8 cellular contexts compared by ENCODE assay signal in genomic region chr15:78148392-78149067, GRCh38. TPM values are rescaled to one million over a fixed set of nuclear protein-coding genes. Genes with fewer than 3 reads are reported as not detected.
DNase-seq lines count a peak whose midpoint lies in the region; ATAC-seq and TF ChIP-seq lines count a peak whose summit lies in the region.

No MANE protein-coding gene starts in this region.

- peak; percentile 2 for ATAC-seq in HG03045 (IDR thresholded peaks at IDR 0.05; ENCODE audit: unreplicated experiment)
- peak; percentile 6 to 9 for ATAC-seq in naive B cell (ENCODE audit: low read depth in 2 of 2)
- ATAC-seq in GM21390 (IDR thresholded peaks at IDR 0.05; ENCODE audit: unreplicated experiment): no peak
- ATAC-seq in GM21360 (IDR thresholded peaks at IDR 0.05; ENCODE audit: unreplicated experiment): no peak

- CTCF ChIA-PET in MCF 10A (lab: Yijun Ruan, JAX): interaction anchor here (0.5 to 2.2 kb wide), 11 partner anchors 10 to 182 kb away, joined by 3 to 10 read pairs (median 4); partner anchors contain the start of gene CIB2

- DNase-seq in ELR (ENCODE audit: low read depth) (peak; percentile 9), MCF 10A (ENCODE audit: unreplicated experiment) (no peak), naive B cell (no peak), cerebellum (ENCODE audit: low spot score) (no peak), cerebellar nuclear complex (lab: John Stamatoyannopoulos, UW) (no peak)

- H3K9me3 Mint-ChIP-seq in MCF 10A (ENCODE audit: unreplicated experiment) (no peaks in the 10 kb centered on the region), naive B cell (no peaks in the 10 kb centered on the region)

- H3K27ac Mint-ChIP-seq in MCF 10A (ENCODE audit: low read depth, unreplicated experiment) (peak overlapping the region; percentile 90), naive B cell (peak overlapping the region; percentile 89 to 97 (median 92))

- intact Hi-C loops in MCF 10A (cut with micrococcal nuclease): loop anchor here (2.0 kb wide), 1 partner anchor 16 kb away; no protein-coding TSS in a partner anchor

- POLR2A ChIA-PET in MCF 10A (lab: Yijun Ruan, JAX): interaction anchor here (0.6 to 3.4 kb wide), 17 partner anchors 7 to 313 kb away, joined by 3 to 28 read pairs (median 4); no protein-coding TSS in a partner anchor

- TF ChIP-seq CTCF in MCF 10A (IDR thresholded peaks at IDR 0.05; ENCODE audit: unreplicated experiment): no peak

- H3K27me3 Mint-ChIP-seq in MCF 10A (ENCODE audit: insufficient read depth, unreplicated experiment): no peaks in the 10 kb centered on the region
- H3K27me3 Mint-ChIP-seq in naive B cell: no peaks in the 10 kb centered on the region

- H3K4me1 Mint-ChIP-seq in MCF 10A (ENCODE audit: insufficient read depth, unreplicated experiment): peaks cover 35% of the 10 kb centered on the region
- peaks cover 34 to 46% (median 36%) of the 10 kb centered on the region in 3 donors for H3K4me1 Mint-ChIP-seq in naive B cell

- TSS peak; percentile 89 for BruUV-seq in MCF 10A (replicated peaks; lab: Mats Ljungman, UMichigan)

- H3K4me3 Mint-ChIP-seq in MCF 10A (ENCODE audit: unreplicated experiment) (peak overlapping the region; percentile 92), naive B cell (peak overlapping the region; percentile 85 to 97 (median 96))

- peaks cover 14% of the 10 kb centered on the region for H3K36me3 Mint-ChIP-seq in MCF 10A (ENCODE audit: insufficient read depth, unreplicated experiment)
- H3K36me3 Mint-ChIP-seq in naive B cell: no peaks in the 10 kb centered on the region

RNA-seq across cellular contexts. Expression of gene IDH3A, which starts 0.6 kb away (rescaled TPM):
- 100.0 and 106 TPM in 2 replicates for total RNA-seq in MCF 10A (2022)
- polyA plus RNA-seq in naive B cell (ENCODE audit: low read depth in 6 of 6): 100 to 1,000 TPM in 1 of 6 donors, 10 to 100 TPM in 5; 69.1 to 116 (median 76.7) TPM
- total RNA-seq in cerebellum: 40.6 TPM

RNA-seq across cellular contexts. Expression of gene CIB2, which starts 17.3 kb away (rescaled TPM):
- total RNA-seq in MCF 10A (2022): 0.30 and 0.34 TPM in 2 replicates
- 1 to 10 TPM in 2 of 6 donors, under 1 TPM in 3, not detected in 1; 0.57 to 2.6 (median 0.82) TPM for polyA plus RNA-seq in naive B cell (ENCODE audit: low read depth in 6 of 6)
- total RNA-seq in cerebellum: 18.0 TPM

RNA-seq across cellular contexts. Expression of gene SH2D7, which starts 56.2 kb away (rescaled TPM):
- total RNA-seq in MCF 10A (2022) (not detected in 2 replicates), cerebellum (not detected)
- not detected for polyA plus RNA-seq in naive B cell (ENCODE audit: low read depth in 6 of 6)

Comparison
In these comparisons a context has a peak if more than half of its experiments do, and no peak if none do; other contexts are left out.
1. ATAC-seq: peak in HG03045 (single experiment) and naive B cell (2 of 2); none in GM21390 (single experiment) and GM21360 (single experiment).
2. RNA of gene CIB2, which starts 17.3 kb away (total RNA-seq): 18.0 TPM in cerebellum (single experiment); 0.30 to 0.34 TPM in MCF 10A; every median in the first group is over 10 times any median in the second.